In the genomic region with DNA sequence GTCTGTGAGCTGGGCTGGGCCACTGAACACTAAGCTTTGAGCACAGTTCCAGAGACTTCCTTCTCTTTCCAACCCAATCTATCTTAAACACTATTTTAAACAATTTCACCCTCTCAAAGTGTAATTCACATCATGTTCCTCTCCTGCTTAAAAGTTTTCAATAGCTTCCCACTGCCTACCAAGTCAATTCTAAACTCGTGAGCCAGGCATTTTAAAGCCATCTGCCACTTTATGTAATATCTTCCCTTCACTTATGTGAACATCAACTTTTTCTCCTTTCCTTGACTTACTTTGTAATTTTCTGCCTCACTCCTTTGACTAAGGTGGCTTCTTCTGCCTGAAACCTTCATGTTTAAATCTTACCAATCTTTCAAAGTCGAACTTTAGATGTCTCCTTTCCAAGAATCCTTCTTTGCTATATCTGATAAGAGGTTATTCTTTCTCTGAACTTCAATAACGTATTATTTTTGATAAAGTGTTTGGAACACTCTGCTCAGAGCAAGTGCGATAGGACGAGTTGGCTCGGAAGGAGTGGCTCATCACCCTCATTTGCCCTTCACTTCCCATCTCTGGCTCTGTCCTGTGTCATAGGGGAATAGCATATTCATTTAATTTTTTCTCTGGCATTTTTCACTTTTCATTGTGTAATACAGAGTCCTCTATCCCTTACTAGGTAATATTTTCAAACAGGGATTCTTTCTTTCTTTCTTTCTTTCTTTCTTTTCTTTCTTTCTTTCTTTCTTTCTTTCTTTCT, we compare ENCODE assay signal across 1 cellular context.
TF ChIP-seq lines count a peak whose summit lies in the region.

No MANE protein-coding gene starts in this region.

TF ChIP-seq in GM23338, 12 proteins besides CTCF, POLR2A, EP300 and RAD21 (continued from another document):
- TF ChIP-seq, protein P1, sequence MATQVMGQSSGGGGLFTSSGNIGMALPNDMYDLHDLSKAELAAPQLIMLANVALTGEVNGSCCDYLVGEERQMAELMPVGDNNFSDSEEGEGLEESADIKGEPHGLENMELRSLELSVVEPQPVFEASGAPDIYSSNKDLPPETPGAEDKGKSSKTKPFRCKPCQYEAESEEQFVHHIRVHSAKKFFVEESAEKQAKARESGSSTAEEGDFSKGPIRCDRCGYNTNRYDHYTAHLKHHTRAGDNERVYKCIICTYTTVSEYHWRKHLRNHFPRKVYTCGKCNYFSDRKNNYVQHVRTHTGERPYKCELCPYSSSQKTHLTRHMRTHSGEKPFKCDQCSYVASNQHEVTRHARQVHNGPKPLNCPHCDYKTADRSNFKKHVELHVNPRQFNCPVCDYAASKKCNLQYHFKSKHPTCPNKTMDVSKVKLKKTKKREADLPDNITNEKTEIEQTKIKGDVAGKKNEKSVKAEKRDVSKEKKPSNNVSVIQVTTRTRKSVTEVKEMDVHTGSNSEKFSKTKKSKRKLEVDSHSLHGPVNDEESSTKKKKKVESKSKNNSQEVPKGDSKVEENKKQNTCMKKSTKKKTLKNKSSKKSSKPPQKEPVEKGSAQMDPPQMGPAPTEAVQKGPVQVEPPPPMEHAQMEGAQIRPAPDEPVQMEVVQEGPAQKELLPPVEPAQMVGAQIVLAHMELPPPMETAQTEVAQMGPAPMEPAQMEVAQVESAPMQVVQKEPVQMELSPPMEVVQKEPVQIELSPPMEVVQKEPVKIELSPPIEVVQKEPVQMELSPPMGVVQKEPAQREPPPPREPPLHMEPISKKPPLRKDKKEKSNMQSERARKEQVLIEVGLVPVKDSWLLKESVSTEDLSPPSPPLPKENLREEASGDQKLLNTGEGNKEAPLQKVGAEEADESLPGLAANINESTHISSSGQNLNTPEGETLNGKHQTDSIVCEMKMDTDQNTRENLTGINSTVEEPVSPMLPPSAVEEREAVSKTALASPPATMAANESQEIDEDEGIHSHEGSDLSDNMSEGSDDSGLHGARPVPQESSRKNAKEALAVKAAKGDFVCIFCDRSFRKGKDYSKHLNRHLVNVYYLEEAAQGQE (IDR thresholded peaks at IDR 0.05; ENCODE audit: unreplicated experiment): no peak
- TF ChIP-seq, protein P2, sequence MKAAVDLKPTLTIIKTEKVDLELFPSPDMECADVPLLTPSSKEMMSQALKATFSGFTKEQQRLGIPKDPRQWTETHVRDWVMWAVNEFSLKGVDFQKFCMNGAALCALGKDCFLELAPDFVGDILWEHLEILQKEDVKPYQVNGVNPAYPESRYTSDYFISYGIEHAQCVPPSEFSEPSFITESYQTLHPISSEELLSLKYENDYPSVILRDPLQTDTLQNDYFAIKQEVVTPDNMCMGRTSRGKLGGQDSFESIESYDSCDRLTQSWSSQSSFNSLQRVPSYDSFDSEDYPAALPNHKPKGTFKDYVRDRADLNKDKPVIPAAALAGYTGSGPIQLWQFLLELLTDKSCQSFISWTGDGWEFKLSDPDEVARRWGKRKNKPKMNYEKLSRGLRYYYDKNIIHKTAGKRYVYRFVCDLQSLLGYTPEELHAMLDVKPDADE (IDR thresholded peaks at IDR 0.05): no peak
- no peak for TF ChIP-seq CREB1 (CRISPR knock-in tag; IDR thresholded peaks at IDR 0.05; ENCODE audit: low read depth)
- TF ChIP-seq, protein P3, sequence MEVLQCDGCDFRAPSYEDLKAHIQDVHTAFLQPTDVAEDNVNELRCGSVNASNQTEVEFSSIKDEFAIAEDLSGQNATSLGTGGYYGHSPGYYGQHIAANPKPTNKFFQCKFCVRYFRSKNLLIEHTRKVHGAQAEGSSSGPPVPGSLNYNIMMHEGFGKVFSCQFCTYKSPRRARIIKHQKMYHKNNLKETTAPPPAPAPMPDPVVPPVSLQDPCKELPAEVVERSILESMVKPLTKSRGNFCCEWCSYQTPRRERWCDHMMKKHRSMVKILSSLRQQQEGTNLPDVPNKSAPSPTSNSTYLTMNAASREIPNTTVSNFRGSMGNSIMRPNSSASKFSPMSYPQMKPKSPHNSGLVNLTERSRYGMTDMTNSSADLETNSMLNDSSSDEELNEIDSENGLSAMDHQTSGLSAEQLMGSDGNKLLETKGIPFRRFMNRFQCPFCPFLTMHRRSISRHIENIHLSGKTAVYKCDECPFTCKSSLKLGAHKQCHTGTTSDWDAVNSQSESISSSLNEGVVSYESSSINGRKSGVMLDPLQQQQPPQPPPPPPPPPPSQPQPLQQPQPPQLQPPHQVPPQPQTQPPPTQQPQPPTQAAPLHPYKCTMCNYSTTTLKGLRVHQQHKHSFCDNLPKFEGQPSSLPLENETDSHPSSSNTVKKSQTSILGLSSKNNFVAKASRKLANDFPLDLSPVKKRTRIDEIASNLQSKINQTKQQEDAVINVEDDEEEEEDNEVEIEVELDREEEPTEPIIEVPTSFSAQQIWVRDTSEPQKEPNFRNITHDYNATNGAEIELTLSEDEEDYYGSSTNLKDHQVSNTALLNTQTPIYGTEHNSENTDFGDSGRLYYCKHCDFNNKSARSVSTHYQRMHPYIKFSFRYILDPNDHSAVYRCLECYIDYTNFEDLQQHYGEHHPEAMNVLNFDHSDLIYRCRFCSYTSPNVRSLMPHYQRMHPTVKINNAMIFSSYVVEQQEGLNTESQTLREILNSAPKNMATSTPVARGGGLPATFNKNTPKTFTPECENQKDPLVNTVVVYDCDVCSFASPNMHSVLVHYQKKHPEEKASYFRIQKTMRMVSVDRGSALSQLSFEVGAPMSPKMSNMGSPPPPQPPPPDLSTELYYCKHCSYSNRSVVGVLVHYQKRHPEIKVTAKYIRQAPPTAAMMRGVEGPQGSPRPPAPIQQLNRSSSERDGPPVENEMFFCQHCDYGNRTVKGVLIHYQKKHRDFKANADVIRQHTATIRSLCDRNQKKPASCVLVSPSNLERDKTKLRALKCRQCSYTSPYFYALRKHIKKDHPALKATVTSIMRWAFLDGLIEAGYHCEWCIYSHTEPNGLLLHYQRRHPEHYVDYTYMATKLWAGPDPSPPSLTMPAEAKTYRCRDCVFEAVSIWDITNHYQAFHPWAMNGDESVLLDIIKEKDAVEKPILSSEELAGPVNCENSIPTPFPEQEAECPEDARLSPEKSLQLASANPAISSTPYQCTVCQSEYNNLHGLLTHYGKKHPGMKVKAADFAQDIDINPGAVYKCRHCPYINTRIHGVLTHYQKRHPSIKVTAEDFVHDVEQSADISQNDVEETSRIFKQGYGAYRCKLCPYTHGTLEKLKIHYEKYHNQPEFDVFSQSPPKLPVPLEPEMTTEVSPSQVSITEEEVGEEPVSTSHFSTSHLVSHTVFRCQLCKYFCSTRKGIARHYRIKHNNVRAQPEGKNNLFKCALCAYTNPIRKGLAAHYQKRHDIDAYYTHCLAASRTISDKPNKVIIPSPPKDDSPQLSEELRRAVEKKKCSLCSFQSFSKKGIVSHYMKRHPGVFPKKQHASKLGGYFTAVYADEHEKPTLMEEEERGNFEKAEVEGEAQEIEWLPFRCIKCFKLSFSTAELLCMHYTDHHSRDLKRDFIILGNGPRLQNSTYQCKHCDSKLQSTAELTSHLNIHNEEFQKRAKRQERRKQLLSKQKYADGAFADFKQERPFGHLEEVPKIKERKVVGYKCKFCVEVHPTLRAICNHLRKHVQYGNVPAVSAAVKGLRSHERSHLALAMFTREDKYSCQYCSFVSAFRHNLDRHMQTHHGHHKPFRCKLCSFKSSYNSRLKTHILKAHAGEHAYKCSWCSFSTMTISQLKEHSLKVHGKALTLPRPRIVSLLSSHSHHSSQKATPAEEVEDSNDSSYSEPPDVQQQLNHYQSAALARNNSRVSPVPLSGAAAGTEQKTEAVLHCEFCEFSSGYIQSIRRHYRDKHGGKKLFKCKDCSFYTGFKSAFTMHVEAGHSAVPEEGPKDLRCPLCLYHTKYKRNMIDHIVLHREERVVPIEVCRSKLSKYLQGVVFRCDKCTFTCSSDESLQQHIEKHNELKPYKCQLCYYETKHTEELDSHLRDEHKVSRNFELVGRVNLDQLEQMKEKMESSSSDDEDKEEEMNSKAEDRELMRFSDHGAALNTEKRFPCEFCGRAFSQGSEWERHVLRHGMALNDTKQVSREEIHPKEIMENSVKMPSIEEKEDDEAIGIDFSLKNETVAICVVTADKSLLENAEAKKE (CRISPR knock-in tag; IDR thresholded peaks at IDR 0.05): no peak
